In the genomic region with DNA sequence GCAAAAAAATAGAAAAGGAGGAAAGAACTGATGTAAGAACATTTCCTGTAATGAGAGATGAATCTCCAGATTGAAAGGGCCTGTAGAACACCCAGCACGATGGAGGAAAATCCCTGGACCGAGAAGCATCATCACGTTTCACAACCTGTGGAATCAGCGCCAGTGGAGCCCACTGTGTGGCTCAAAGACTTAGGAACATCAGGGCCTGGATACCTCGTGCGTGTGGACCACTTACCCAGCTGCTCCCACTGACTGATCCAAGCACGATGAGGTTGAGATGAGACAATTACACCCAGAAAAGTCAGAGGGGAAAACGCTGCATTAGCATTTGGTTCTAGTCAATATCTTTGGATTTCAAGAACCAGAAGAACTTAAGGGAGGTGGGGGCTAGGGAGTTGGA, we compare ENCODE assay signal across 36 cellular contexts.
"Had no signal": no experiment of that assay in that cellular context is flagged by ENCODE, and none has a peak within 500 bp of the region (broad histone marks: within the 10 kb centered on the region; RNA-seq: fewer than 3 reads in every experiment).

No MANE protein-coding gene starts in this region.

- H3K9me3 ChIP-seq: adrenal gland, body of pancreas had no signal

- H3K9me3 Mint-ChIP-seq: activated B cell treated with CpG ODN at 0.5 μM for 24 hours; activated CD4-positive, alpha-beta memory T cell treated with anti-CD3 and anti-CD28 coated beads for 36 hours; activated CD8-positive, alpha-beta T cell treated with anti-CD3 and anti-CD28 coated beads for 36 hours; activated naive CD4-positive, alpha-beta T cell treated with anti-CD3 and anti-CD28 coated beads for 36 hours; activated naive CD4-positive, alpha-beta T cell treated with anti-CD3 and anti-CD28 coated beads, Interleukin-2, amount 50 U/mL, for 72 hours; activated naive CD8-positive, alpha-beta T cell treated with anti-CD3 and anti-CD28 coated beads for 36 hours; activated T-cell treated with anti-CD3 and anti-CD28 coated beads, Interleukin-2, amount 50 U/mL, for 4 hours; activated T-cell treated with anti-CD3 and anti-CD28 coated beads, Interleukin-2, amount 50 U/mL, for 72 hours; activated T-helper 1 cell treated with anti-CD3 and anti-CD28 coated beads, Interleukin-12 subunit alpha, Interleukin-12 subunit beta, Interleukin-2, Interleukin-4 antibody, amounts not matched to agents 30 ng/mL and 10 ng/mL and 1 ng/mL, durations not matched to agents 14 hours and 24 hours and 36 hours; activated T-helper 17 cell treated with anti-CD3 and anti-CD28 coated beads, Interleukin-2, amount 50 U/mL, for 72 hours; central memory CD8-positive, alpha-beta T cell had no signal

- H3K4me1 Mint-ChIP-seq: activated B cell treated with CpG ODN at 0.5 μM for 24 hours; activated naive CD8-positive, alpha-beta T cell treated with anti-CD3 and anti-CD28 coated beads for 36 hours; activated T-helper 17 cell treated with anti-CD3 and anti-CD28 coated beads, Interleukin-2, amount 50 U/mL, for 72 hours; central memory CD8-positive, alpha-beta T cell had no signal

- H3K4me3 ChIP-seq: adrenal gland, body of pancreas, cardiac muscle cell had no signal

- ATAC-seq: activated CD8-positive, alpha-beta T cell treated with anti-CD3 and anti-CD28 coated beads for 36 hours; activated naive CD4-positive, alpha-beta T cell treated with anti-CD3 and anti-CD28 coated beads, Interleukin-2, amount 50 U/mL, for 72 hours; activated T-cell treated with anti-CD3 and anti-CD28 coated beads, Interleukin-2, amount 50 U/mL, for 4 hours; activated T-cell treated with anti-CD3 and anti-CD28 coated beads, Interleukin-2, amount 50 U/mL, for 72 hours; activated T-helper 17 cell treated with anti-CD3 and anti-CD28 coated beads, Interleukin-2, amount 50 U/mL, for 72 hours; body of pancreas had no signal

- DNase-seq: activated B cell treated with CpG ODN at 0.5 μM for 24 hours; activated CD4-positive, alpha-beta memory T cell treated with anti-CD3 and anti-CD28 coated beads for 36 hours; activated CD4-positive, alpha-beta T cell treated with anti-CD3 and anti-CD28 coated beads for 48 hours; activated CD4-positive, alpha-beta T cell treated with anti-CD3 and anti-CD28 coated beads, Interleukin-2, amount 50 U/mL, for 1 hour; activated CD4-positive, alpha-beta T cell treated with anti-CD3 and anti-CD28 coated beads, Interleukin-2, amount 50 U/mL, for 4 hours; activated CD4-positive, CD25-positive, alpha-beta regulatory T cell treated with anti-CD3 and anti-CD28 coated beads, Interleukin-2, amount 50 U/mL, for 72 hours; activated CD8-positive, alpha-beta memory T cell treated with anti-CD3 and anti-CD28 coated beads, Interleukin-2, amount 50 U/mL, for 4 hours; activated CD8-positive, alpha-beta T cell treated with anti-CD3 and anti-CD28 coated beads for 36 hours; activated effector memory CD4-positive, alpha-beta T cell treated with anti-CD3 and anti-CD28 coated beads, Interleukin-2, amount 50 U/mL, for 16 hours; activated gamma-delta T cell treated with Interleukin-2 at 50 U/mL for 16 hours; activated naive CD4-positive, alpha-beta T cell; activated naive CD4-positive, alpha-beta T cell treated with anti-CD3 and anti-CD28 coated beads for 36 hours; activated naive CD4-positive, alpha-beta T cell treated with anti-CD3 and anti-CD28 coated beads, Interleukin-2, amount 50 U/mL, for 16 hours; activated naive CD8-positive, alpha-beta T cell treated with anti-CD3 and anti-CD28 coated beads for 36 hours; activated T-cell treated with anti-CD3 and anti-CD28 coated beads for 4 hours; activated T-cell treated with anti-CD3 and anti-CD28 coated beads, Interleukin-2, amount 50 U/mL, for 1 hour; activated T-cell treated with anti-CD3 and anti-CD28 coated beads, Interleukin-2, amount 50 U/mL, for 4 hours; activated T-cell treated with anti-CD3 and anti-CD28 coated beads, Interleukin-2, amount 50 U/mL, for 72 hours; adrenal gland; amniotic stem cell; aorta; body of pancreas; brain microvascular endothelial cell; caudate nucleus; SW 1271; T-helper 1 cell; T-helper 2 cell; T-helper 9 cell had no signal

- H3K36me3 ChIP-seq: adrenal gland, brain microvascular endothelial cell, cardiac muscle cell had no signal

- H3K27ac Mint-ChIP-seq: activated B cell treated with CpG ODN at 0.5 μM for 24 hours; activated CD4-positive, alpha-beta memory T cell treated with anti-CD3 and anti-CD28 coated beads for 36 hours; activated CD8-positive, alpha-beta T cell treated with anti-CD3 and anti-CD28 coated beads for 36 hours; activated naive CD4-positive, alpha-beta T cell treated with anti-CD3 and anti-CD28 coated beads for 36 hours; activated naive CD8-positive, alpha-beta T cell treated with anti-CD3 and anti-CD28 coated beads for 36 hours; activated T-cell treated with anti-CD3 and anti-CD28 coated beads, Interleukin-2, amount 50 U/mL, for 72 hours; activated T-helper 1 cell treated with anti-CD3 and anti-CD28 coated beads, Interleukin-12 subunit alpha, Interleukin-12 subunit beta, Interleukin-2, Interleukin-4 antibody, amounts not matched to agents 30 ng/mL and 10 ng/mL and 1 ng/mL, durations not matched to agents 14 hours and 24 hours and 36 hours; activated T-helper 17 cell treated with anti-CD3 and anti-CD28 coated beads, Interleukin-2, amount 50 U/mL, for 72 hours; T-helper 1 cell treated with Interleukin-12 subunit alpha and Interleukin-12 subunit beta and Interleukin-4 antibody, amounts not matched to agents 30 μg/mL and 1 μg/mL, for 36 hours; T-helper 2 cell treated with Interferon-gamma antibody and Interleukin-4, amounts not matched to agents 5 μg/mL and 100 μg/mL, for 36 hours had no signal

- H3K4me1 ChIP-seq: adrenal gland, body of pancreas had no signal

- H3K4me3 Mint-ChIP-seq: activated B cell treated with CpG ODN at 0.5 μM for 24 hours; activated CD4-positive, alpha-beta memory T cell treated with anti-CD3 and anti-CD28 coated beads for 36 hours; activated CD8-positive, alpha-beta T cell treated with anti-CD3 and anti-CD28 coated beads for 36 hours; activated naive CD4-positive, alpha-beta T cell treated with anti-CD3 and anti-CD28 coated beads for 36 hours; activated naive CD8-positive, alpha-beta T cell treated with anti-CD3 and anti-CD28 coated beads for 36 hours; activated T-cell treated with anti-CD3 and anti-CD28 coated beads, Interleukin-2, amount 50 U/mL, for 4 hours; activated T-cell treated with anti-CD3 and anti-CD28 coated beads, Interleukin-2, amount 50 U/mL, for 72 hours; activated T-helper 1 cell treated with anti-CD3 and anti-CD28 coated beads, Interleukin-12 subunit alpha, Interleukin-12 subunit beta, Interleukin-2, Interleukin-4 antibody, amounts not matched to agents 30 ng/mL and 10 ng/mL and 1 ng/mL, durations not matched to agents 14 hours and 24 hours and 36 hours; activated T-helper 17 cell treated with anti-CD3 and anti-CD28 coated beads, Interleukin-2, amount 50 U/mL, for 72 hours; central memory CD8-positive, alpha-beta T cell; T-helper 1 cell treated with Interleukin-12 subunit alpha and Interleukin-12 subunit beta and Interleukin-4 antibody, amounts not matched to agents 30 μg/mL and 1 μg/mL, for 36 hours; T-helper 2 cell treated with Interferon-gamma antibody and Interleukin-4, amounts not matched to agents 5 μg/mL and 100 μg/mL, for 36 hours had no signal

- H3K36me3 Mint-ChIP-seq: activated CD4-positive, alpha-beta memory T cell treated with anti-CD3 and anti-CD28 coated beads for 36 hours; activated naive CD4-positive, alpha-beta T cell treated with anti-CD3 and anti-CD28 coated beads, Interleukin-2, amount 50 U/mL, for 72 hours; activated naive CD8-positive, alpha-beta T cell treated with anti-CD3 and anti-CD28 coated beads for 36 hours had no signal

- H3K27ac ChIP-seq: adrenal gland, body of pancreas, brain microvascular endothelial cell, cardiac muscle cell, VCaP had no signal

- H3K27me3 ChIP-seq: adrenal gland, body of pancreas, brain microvascular endothelial cell had no signal
